ENCODE assay signal across 8 cellular contexts in the genomic region with DNA sequence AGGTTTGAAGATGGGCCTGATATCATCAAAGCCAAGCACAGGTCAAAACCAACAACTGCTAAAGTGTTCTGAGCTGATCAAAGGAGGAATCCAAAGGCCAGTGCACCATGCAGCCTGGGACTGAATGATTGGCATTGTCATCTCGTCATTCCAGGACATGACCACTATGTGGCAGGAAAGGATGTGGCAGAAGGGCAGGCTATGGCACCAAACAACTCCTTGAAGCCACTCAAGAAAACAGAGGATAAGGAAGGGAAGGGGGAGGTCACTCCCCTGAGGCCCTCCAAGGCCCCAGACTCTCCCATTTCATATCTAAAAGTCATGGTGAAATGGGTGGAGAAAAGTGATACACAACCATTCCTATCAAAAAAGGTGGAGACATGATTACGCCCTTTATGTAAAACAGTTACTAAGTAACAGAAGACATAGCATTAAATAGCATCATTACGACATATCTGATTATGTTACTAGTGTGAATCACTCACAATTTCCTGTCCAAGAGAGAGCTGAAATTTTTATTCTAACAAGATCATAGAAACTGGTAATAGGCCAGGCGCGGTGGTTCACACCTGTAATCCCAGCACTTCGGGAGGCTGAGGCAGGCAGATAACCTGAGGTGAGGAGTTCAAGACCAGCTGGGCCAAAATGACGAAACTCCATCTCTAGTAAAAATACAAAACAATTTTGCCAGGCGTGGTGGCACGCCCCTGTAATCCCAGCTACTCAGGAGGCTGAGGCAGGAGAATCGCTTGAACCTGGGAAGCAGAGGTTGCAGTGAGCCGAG. TPM values are rescaled to one million over a fixed set of nuclear protein-coding genes. Genes with fewer than 3 reads are reported as not detected.
DNase-seq lines count a peak whose midpoint lies in the region; ATAC-seq and TF ChIP-seq lines count a peak whose summit lies in the region.

No MANE protein-coding gene starts in this region.

- peak; percentile 53 for ATAC-seq in lung (ENCODE audit: insufficient read depth, low FRiP score)
- no peak for ATAC-seq in GM18861 (IDR thresholded peaks at IDR 0.05; ENCODE audit: unreplicated experiment)
- ATAC-seq in HG03139 (IDR thresholded peaks at IDR 0.05; ENCODE audit: unreplicated experiment), result no peak

- H3K27me3 ChIP-seq in BE2C (no peaks in the 10 kb centered on the region), OCI-LY3 (ENCODE audit: low read depth, low read length) (peaks cover 9% of the 10 kb centered on the region; the same call in 1 of the 2 replicates), lung (ENCODE audit: control insufficient read depth, insufficient read depth) (no peaks in the 10 kb centered on the region)

- H3K9ac ChIP-seq in OCI-LY3 (ENCODE audit: low read length), result no peak overlapping the region

- H3K4me3 ChIP-seq in BE2C (ENCODE audit: low read depth, low read length) (no peak overlapping the region), OCI-LY3 (ENCODE audit: low read length) (no peak overlapping the region), lung (no peak overlapping the region)

- H3K79me2 ChIP-seq in OCI-LY3 (ENCODE audit: low read length), result no peaks in the 10 kb centered on the region

- 0 out of 2 replicates have a peak, but pooled peaks cover 3% of the 10 kb centered on the region for H4K20me1 ChIP-seq in OCI-LY3 (ENCODE audit: insufficient read depth, low read length)

- no peaks in the 10 kb centered on the region for H3K36me3 ChIP-seq in BE2C
- H3K36me3 ChIP-seq in OCI-LY3 (replicated peaks; ENCODE audit: low read depth, low read length), result no peaks in the 10 kb centered on the region
- no peaks in the 10 kb centered on the region for H3K36me3 ChIP-seq in lung (ENCODE audit: control insufficient read depth in 2 of 2, insufficient read depth in 2 of 2, low read length in 2 of 2)

- no peak overlapping the region for H3K4me2 ChIP-seq in OCI-LY3 (ENCODE audit: low read length)

- no peak overlapping the region for H3K27ac ChIP-seq in OCI-LY3 (ENCODE audit: low read length)
- H3K27ac ChIP-seq in lung (ENCODE audit: low read depth in 1 of 2, low read length in 1 of 2), result peak overlapping the region in 1 of 2 donors; percentile 61

- H3K4me1 ChIP-seq in BE2C (no peaks in the 10 kb centered on the region), OCI-LY3 (ENCODE audit: low read length) (no peaks in the 10 kb centered on the region), lung (ENCODE audit: control insufficient read depth in 2 of 2, insufficient read depth in 2 of 2, low read length in 2 of 2) (peaks cover 10 to 13% of the 10 kb centered on the region in 2 donors)

- DNase-seq in BE2C (peak; percentile 25), dedifferentiated amniotic fluid mesenchymal stem cell (ENCODE audit: extremely low spot score) (peak; percentile 45), lung (ENCODE audit: low spot score) (no peak), KG1 (lab: John Stamatoyannopoulos, UW) (no peak)

- H3K9me3 ChIP-seq in BE2C (no peaks in the 10 kb centered on the region), OCI-LY3 (ENCODE audit: insufficient read depth, low read length) (no peaks in the 10 kb centered on the region), lung (ENCODE audit: control insufficient read depth in 2 of 2, insufficient read depth in 1 of 2, low read length in 1 of 2) (no peaks in the 10 kb centered on the region)

- H2AFZ ChIP-seq in OCI-LY3 (ENCODE audit: low read depth, low read length), result no peak overlapping the region

- 66 to 71% methylated on average over 11 of the region's 11 CpGs for WGBS in lung, 2 donors

- peak; percentile 44 for TF ChIP-seq CTCF in BE2C (IDR thresholded peaks at IDR 0.05; ENCODE audit: low read depth, low read length)
- peak; percentile 23; the same call in 1 of the 2 replicates for TF ChIP-seq CTCF in GM12874 (IDR thresholded peaks at IDR 0.05; ENCODE audit: insufficient read depth, low read depth, low read length)
- peak; percentile 50 for TF ChIP-seq CTCF in OCI-LY3 (IDR thresholded peaks at IDR 0.05; ENCODE audit: low read depth, low read length)
- TF ChIP-seq CTCF in lung (IDR thresholded peaks at IDR 0.05; ENCODE audit: control extremely low read depth, extremely low read depth), result peak; percentile 13

RNA-seq across cellular contexts. Expression of a gene that starts 49.3 kb away (rescaled TPM):
- 7.4 TPM for polyA plus RNA-seq in BE2C (2012; ENCODE audit: insufficient read depth, insufficient read length, low read depth)
- 100 to 1,000 TPM; 396 to 707 TPM for total RNA-seq in lung
- polyA plus RNA-seq in lung, result 10 to 100 TPM; 66.5 to 79.9 TPM

Comparison
In these comparisons a context has a peak if more than half of its experiments do, and no peak if none do; other contexts are left out.
1. DNase-seq: peak in BE2C (single experiment) and dedifferentiated amniotic fluid mesenchymal stem cell (single experiment); none in lung (single experiment) and KG1 (single experiment).
2. Peak in every context shown above with its lines, with median percentiles within 50 percentile points of each other: CTCF ChIP-seq.